ENCODE assay signal across 22 cellular contexts in the genomic region with DNA sequence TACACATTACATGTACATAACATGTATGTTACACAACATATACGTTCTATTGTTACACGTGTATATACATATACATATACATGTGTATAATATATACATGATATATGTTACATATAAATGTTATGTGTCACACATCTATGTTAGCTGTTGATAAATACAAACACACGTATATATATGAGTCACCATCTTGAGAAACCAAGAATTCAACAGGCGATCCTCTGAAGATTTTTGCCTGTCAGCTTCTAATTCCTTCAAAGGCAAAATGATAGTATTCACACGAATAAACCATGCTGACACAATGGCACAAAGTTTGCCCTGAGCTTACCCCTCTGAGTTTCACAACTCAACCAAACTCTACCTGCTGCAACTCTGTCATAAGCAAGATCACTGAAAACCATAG. TPM values are rescaled to one million over a fixed set of nuclear protein-coding genes. Genes with fewer than 3 reads are reported as not detected.
"Had no signal": no experiment of that assay in that cellular context is flagged by ENCODE, and none has a peak within 500 bp of the region (broad histone marks: within the 10 kb centered on the region; RNA-seq: fewer than 3 reads in every experiment).

No MANE protein-coding gene starts in this region.

- H3K9me3 ChIP-seq: esophagus muscularis mucosa, left ventricle myocardium inferior, lower lobe of right lung, ovary, right atrium auricular region, sigmoid colon, suprapubic skin, thyroid gland had no signal

- H3K4me1 Mint-ChIP-seq: neural crest cell had no signal

- H3K27me3 ChIP-seq: esophagus muscularis mucosa, ovary, right atrium auricular region, sigmoid colon, suprapubic skin, thyroid gland had no signal

- H3K36me3 ChIP-seq: esophagus muscularis mucosa, left ventricle myocardium inferior, lower lobe of right lung, ovary, right atrium auricular region, sigmoid colon, suprapubic skin, thyroid gland had no signal

- H3K27ac ChIP-seq: coronary artery, epithelial cell of prostate, esophagus muscularis mucosa, left ventricle myocardium inferior, lower lobe of right lung, ovary, right atrium auricular region, sigmoid colon, skin epidermis, suprapubic skin had no signal

- ATAC-seq: natural killer cell had no signal

- H3K36me3 Mint-ChIP-seq: immature natural killer cell, mesothelial cell of epicardium, natural killer cell had no signal

- H3K9me3 Mint-ChIP-seq: immature natural killer cell, memory B cell had no signal

- H3K4me1 ChIP-seq: esophagus muscularis mucosa, lower lobe of right lung, right atrium auricular region, suprapubic skin had no signal

- H3K4me3 Mint-ChIP-seq: immature natural killer cell, memory B cell, mesothelial cell of epicardium, natural killer cell, neural crest cell, type B pancreatic cell had no signal

- DNase-seq: effector CD4-positive, alpha-beta T cell; immature natural killer cell; left ventricle myocardium inferior; lower lobe of right lung; natural killer cell; ovary; sigmoid colon; stimulated activated CD4-positive, alpha-beta T cell treated with anti-CD3 and anti-CD28 coated beads, Interleukin-12 subunit alpha, Interleukin-12 subunit beta, amount 100 ng/mL, for 4 hours; stimulated activated naive CD4-positive, alpha-beta T cell had no signal

- H3K27ac Mint-ChIP-seq: immature natural killer cell, memory B cell, mesothelial cell of epicardium, natural killer cell, type B pancreatic cell had no signal

- H3K4me3 ChIP-seq: coronary artery, esophagus muscularis mucosa, left ventricle myocardium inferior, lower lobe of right lung, ovary, right atrium auricular region, sigmoid colon, skin epidermis, suprapubic skin, thyroid gland had no signal

RNA-seq across cellular contexts. Expression of gene TESC, which starts 30.2 kb away (rescaled TPM):
- total RNA-seq: fibroblast of villous mesenchyme, mesothelial cell of epicardium, myocyte had no signal
